ENCODE assay signal across 12 cellular contexts in genomic region chr12:124694250-124694649, GRCh38.
DNase-seq lines count a peak whose midpoint lies in the region; ATAC-seq and TF ChIP-seq lines count a peak whose summit lies in the region.
"Had no signal": no experiment of that assay in that cellular context is flagged by ENCODE, and none has a peak within 500 bp of the region (broad histone marks: within the 10 kb centered on the region; RNA-seq: fewer than 3 reads in every experiment).

No MANE protein-coding gene starts in this region.

- no peak for TF ChIP-seq POLR2A in tibial nerve (IDR thresholded peaks at IDR 0.05)
- no peak for TF ChIP-seq POLR2A in testis (IDR thresholded peaks at IDR 0.05)

- TF ChIP-seq CTCF in tibial nerve (IDR thresholded peaks at IDR 0.05), result no peak
- TF ChIP-seq CTCF in testis (IDR thresholded peaks at IDR 0.05), result no peak

- TF ChIP-seq EP300 in tibial nerve (IDR thresholded peaks at IDR 0.05), result no peak

- H3K4me3 Mint-ChIP-seq in activated CD4-positive, alpha-beta memory T cell treated with anti-CD3 and anti-CD28 coated beads, Interleukin-2, amount 10 ng/mL, durations not matched to agents 7 days and 5 days, result no peak overlapping the region
- H3K4me3 Mint-ChIP-seq in stimulated activated naive CD8-positive, alpha-beta T cell treated with anti-CD3 and anti-CD28 coated beads, Interleukin-15, Interleukin-2, amounts not matched to agents 100 ng/mL and 50 ng/mL, for 24 hours, result no peak overlapping the region
- H3K4me3 Mint-ChIP-seq: naive B cell had no signal

- H3K36me3 ChIP-seq in tibial nerve (no peaks in the 10 kb centered on the region), testis (ENCODE audit: low read depth, missing control alignments) (no peaks in the 10 kb centered on the region)

- H3K27me3 Mint-ChIP-seq in activated CD4-positive, alpha-beta memory T cell treated with anti-CD3 and anti-CD28 coated beads, Interleukin-2, amount 10 ng/mL, durations not matched to agents 7 days and 5 days, result peaks cover 27% of the 10 kb centered on the region
- H3K27me3 Mint-ChIP-seq in stimulated activated naive CD8-positive, alpha-beta T cell treated with anti-CD3 and anti-CD28 coated beads, Interleukin-15, Interleukin-2, amounts not matched to agents 100 ng/mL and 50 ng/mL, for 24 hours, result peaks cover 6% of the 10 kb centered on the region

- peak in 1 of 2 donors; percentile 18 for DNase-seq in activated naive CD4-positive, alpha-beta T cell treated with anti-CD3 and anti-CD28 coated beads, Interleukin-2, amount 50 U/mL, for 72 hours (ENCODE audit: low spot score in 2 of 2)
- DNase-seq in activated naive CD4-positive, alpha-beta T cell treated with Interleukin-2 at 50 U/mL for 16 hours, result no peak
- peak; percentile 37 to 54 for DNase-seq in Kasumi-1 (lab: John Stamatoyannopoulos, UW)
- DNase-seq in activated CD4-positive, alpha-beta memory T cell treated with anti-CD3 and anti-CD28 coated beads, Interleukin-2, amount 10 ng/mL, durations not matched to agents 7 days and 5 days, result peak; percentile 49
- no peak for DNase-seq in tibial nerve (ENCODE audit: low spot score in 2 of 2)
- no peak for DNase-seq in testis
- no peak for DNase-seq in NCI-H1417 (lab: John Stamatoyannopoulos, UW)
- DNase-seq: activated CD8-positive, alpha-beta memory T cell treated with anti-CD3 and anti-CD28 coated beads, Interleukin-2, amount 50 U/mL, for 4 hours; cortex of kidney; naive B cell; stimulated activated CD4-positive, alpha-beta T cell treated with anti-CD3 and anti-CD28 coated beads, Interleukin-4, amount 100 ng/mL, for 4 hours had no signal

- H3K9me3 Mint-ChIP-seq in activated naive CD4-positive, alpha-beta T cell treated with anti-CD3 and anti-CD28 coated beads, Interleukin-2, amount 50 U/mL, for 72 hours, result peaks cover 0 to 8% of the 10 kb centered on the region in 2 donors
- H3K9me3 Mint-ChIP-seq in activated CD4-positive, alpha-beta memory T cell treated with anti-CD3 and anti-CD28 coated beads, Interleukin-2, amount 10 ng/mL, durations not matched to agents 7 days and 5 days, result peaks cover 4% of the 10 kb centered on the region
- H3K9me3 Mint-ChIP-seq in stimulated activated naive CD8-positive, alpha-beta T cell treated with anti-CD3 and anti-CD28 coated beads, Interleukin-15, Interleukin-2, amounts not matched to agents 100 ng/mL and 50 ng/mL, for 24 hours, result no peaks in the 10 kb centered on the region

- H3K27ac ChIP-seq in tibial nerve, result peak overlapping the region in 1 of 4 donors; percentile 91
- no peak overlapping the region for H3K27ac ChIP-seq in testis

- peaks cover 0 to 20% (median 0%) of the 10 kb centered on the region in 4 donors for H3K9me3 ChIP-seq in tibial nerve
- no peaks in the 10 kb centered on the region for H3K9me3 ChIP-seq in testis

- H3K4me1 ChIP-seq in tibial nerve (peaks cover 0 to 55% (median 16%) of the 10 kb centered on the region in 4 donors), testis (peaks cover 35% of the 10 kb centered on the region)

- no peaks in the 10 kb centered on the region for H3K27me3 ChIP-seq in tibial nerve
- no peaks in the 10 kb centered on the region for H3K27me3 ChIP-seq in testis

- no peak overlapping the region for H3K4me3 ChIP-seq in tibial nerve
- H3K4me3 ChIP-seq in testis, result no peak overlapping the region

- ATAC-seq in activated naive CD4-positive, alpha-beta T cell treated with anti-CD3 and anti-CD28 coated beads, Interleukin-2, amount 50 U/mL, for 72 hours, result peak; percentile 79 to 94

- POLR2A ChIA-PET in activated CD4-positive, alpha-beta memory T cell treated with anti-CD3 and anti-CD28 coated beads, Interleukin-2, amount 10 ng/mL, durations not matched to agents 7 days and 5 days (lab: Charles Lee), result interaction anchor here (1.4 kb wide), 1 partner anchor 17 kb away, joined by 4 read pairs; no protein-coding TSS in a partner anchor

- CTCF ChIA-PET in activated CD4-positive, alpha-beta memory T cell treated with anti-CD3 and anti-CD28 coated beads, Interleukin-2, amount 10 ng/mL, durations not matched to agents 7 days and 5 days (lab: Charles Lee), result no interaction called here

- peaks cover 14 to 19% of the 10 kb centered on the region in 2 donors for H3K36me3 Mint-ChIP-seq in activated naive CD4-positive, alpha-beta T cell treated with anti-CD3 and anti-CD28 coated beads, Interleukin-2, amount 50 U/mL, for 72 hours
- peaks cover 2% of the 10 kb centered on the region for H3K36me3 Mint-ChIP-seq in activated CD4-positive, alpha-beta memory T cell treated with anti-CD3 and anti-CD28 coated beads, Interleukin-2, amount 10 ng/mL, durations not matched to agents 7 days and 5 days (ENCODE audit: low read depth)
- H3K36me3 Mint-ChIP-seq in stimulated activated naive CD8-positive, alpha-beta T cell treated with anti-CD3 and anti-CD28 coated beads, Interleukin-15, Interleukin-2, amounts not matched to agents 100 ng/mL and 50 ng/mL, for 24 hours (ENCODE audit: low read depth), result no peaks in the 10 kb centered on the region
- H3K36me3 Mint-ChIP-seq: naive B cell had no signal

- intact Hi-C loops in testis (cut with DNase I; ENCODE audit: low total_unique reads), result no loop called here

- H3K27ac Mint-ChIP-seq in activated naive CD4-positive, alpha-beta T cell treated with anti-CD3 and anti-CD28 coated beads, Interleukin-2, amount 50 U/mL, for 72 hours, result no peak overlapping the region
- H3K27ac Mint-ChIP-seq in activated CD4-positive, alpha-beta memory T cell treated with anti-CD3 and anti-CD28 coated beads, Interleukin-2, amount 10 ng/mL, durations not matched to agents 7 days and 5 days, result no peak overlapping the region
- peak overlapping the region; percentile 16 for H3K27ac Mint-ChIP-seq in stimulated activated naive CD8-positive, alpha-beta T cell treated with anti-CD3 and anti-CD28 coated beads, Interleukin-15, Interleukin-2, amounts not matched to agents 100 ng/mL and 50 ng/mL, for 24 hours

- 61 to 64% methylated on average over 5 of the region's 5 CpGs for WGBS in tibial nerve, 2 donors
- WGBS in testis, 2 donors, result 56 to 78% methylated on average over 5 of the region's 5 CpGs

- H3K4me1 Mint-ChIP-seq in activated CD4-positive, alpha-beta memory T cell treated with anti-CD3 and anti-CD28 coated beads, Interleukin-2, amount 10 ng/mL, durations not matched to agents 7 days and 5 days, result peaks cover 11% of the 10 kb centered on the region
- peaks cover 17% of the 10 kb centered on the region for H3K4me1 Mint-ChIP-seq in stimulated activated naive CD8-positive, alpha-beta T cell treated with anti-CD3 and anti-CD28 coated beads, Interleukin-15, Interleukin-2, amounts not matched to agents 100 ng/mL and 50 ng/mL, for 24 hours (ENCODE audit: low read depth)

Comparison
In these comparisons a context has a peak if more than half of its experiments do, and no peak if none do; other contexts are left out.
1. DNase-seq: peak in Kasumi-1 (2 of 2) and activated CD4-positive, alpha-beta memory T cell treated with anti-CD3 and anti-CD28 coated beads, Interleukin-2, amount 10 ng/mL, durations not matched to agents 7 days and 5 days (single experiment); none in activated naive CD4-positive, alpha-beta T cell treated with Interleukin-2 at 50 U/mL for 16 hours (single experiment), tibial nerve (0 of 2), testis (single experiment) and NCI-H1417 (0 of 3).